8 cellular contexts compared by ENCODE assay signal in genomic region chr6:24909281-24910216, GRCh38. TPM values are rescaled to one million over a fixed set of nuclear protein-coding genes. Genes with fewer than 3 reads are reported as not detected.
DNase-seq lines count a peak whose midpoint lies in the region; ATAC-seq and TF ChIP-seq lines count a peak whose summit lies in the region.

No MANE protein-coding gene starts in this region.

- WGBS in tibial nerve, 2 donors, result 32 to 38% methylated on average over 20 of the region's 20 CpGs

- H3K4me3 ChIP-seq in ascending aorta (peak overlapping the region; percentile 48 to 73), mononuclear cell (ENCODE audit: low read length) (peak overlapping the region; percentile 47), tibial nerve (peak overlapping the region; percentile 41 to 64 (median 54))

- TF ChIP-seq CTCF in ascending aorta (IDR thresholded peaks at IDR 0.05), result no peak
- TF ChIP-seq CTCF in tibial nerve (IDR thresholded peaks at IDR 0.05), result no peak

- H3K4me1 Mint-ChIP-seq in activated naive CD4-positive, alpha-beta T cell treated with anti-CD3 and anti-CD28 coated beads, Interleukin-2, amount 50 U/mL, for 24 hours, result peaks cover 96% of the 10 kb centered on the region

- H3K4me1 ChIP-seq in ascending aorta (peaks cover 0 to 5% of the 10 kb centered on the region in 2 donors), mononuclear cell (ENCODE audit: insufficient read depth, low read length) (peaks cover 98% of the 10 kb centered on the region), tibial nerve (peaks cover 0 to 40% (median 14%) of the 10 kb centered on the region in 4 donors)

- no peak for ATAC-seq in GM21717 (IDR thresholded peaks at IDR 0.05; ENCODE audit: unreplicated experiment)

- no peak for TF ChIP-seq EP300 in tibial nerve (IDR thresholded peaks at IDR 0.05)

- peaks cover 12% of the 10 kb centered on the region for H3K36me3 Mint-ChIP-seq in activated naive CD4-positive, alpha-beta T cell treated with anti-CD3 and anti-CD28 coated beads, Interleukin-2, amount 50 U/mL, for 24 hours

- TF ChIP-seq POLR2A in tibial nerve (IDR thresholded peaks at IDR 0.05), result no peak

- no peak for DNase-seq in activated naive CD4-positive, alpha-beta T cell treated with anti-CD3 and anti-CD28 coated beads, Interleukin-2, amount 50 U/mL, for 16 hours
- no peak for DNase-seq in ascending aorta (ENCODE audit: low spot score in 2 of 2)
- no peak for DNase-seq in tibial nerve (ENCODE audit: low spot score in 2 of 2)
- DNase-seq in SKM-1 (lab: John Stamatoyannopoulos, UW; ENCODE audit: unreplicated experiment), result no peak
- DNase-seq in activated gamma-delta T cell (lab: John Stamatoyannopoulos, UW), result no peak

- H3K27me3 ChIP-seq in ascending aorta (no peaks in the 10 kb centered on the region), mononuclear cell (ENCODE audit: insufficient read depth, low read length) (no peaks in the 10 kb centered on the region), tibial nerve (peaks cover 0 to 11% of the 10 kb centered on the region in 2 donors)

- peak overlapping the region; percentile 17 to 53 for H3K27ac ChIP-seq in ascending aorta
- peak overlapping the region; percentile 11 to 81 (median 75) for H3K27ac ChIP-seq in tibial nerve

- H3K36me3 ChIP-seq in ascending aorta, result no peaks in the 10 kb centered on the region
- no peaks in the 10 kb centered on the region for H3K36me3 ChIP-seq in tibial nerve

- intact Hi-C loops in ascending aorta (cut with DNase I), result no loop called here

- H3K4me3 Mint-ChIP-seq in activated naive CD4-positive, alpha-beta T cell treated with anti-CD3 and anti-CD28 coated beads, Interleukin-2, amount 50 U/mL, for 24 hours, result peak overlapping the region; percentile 93

- peak overlapping the region; percentile 99 for H3K27ac Mint-ChIP-seq in activated naive CD4-positive, alpha-beta T cell treated with anti-CD3 and anti-CD28 coated beads, Interleukin-2, amount 50 U/mL, for 24 hours

- H3K9me3 Mint-ChIP-seq in activated naive CD4-positive, alpha-beta T cell treated with anti-CD3 and anti-CD28 coated beads, Interleukin-2, amount 50 U/mL, for 24 hours, result no peaks in the 10 kb centered on the region

- no peaks in the 10 kb centered on the region for H3K9me3 ChIP-seq in ascending aorta
- H3K9me3 ChIP-seq in mononuclear cell (ENCODE audit: low read depth, low read length), result no peaks in the 10 kb centered on the region
- H3K9me3 ChIP-seq in tibial nerve, result no peaks in the 10 kb centered on the region

- H3K27me3 Mint-ChIP-seq in activated naive CD4-positive, alpha-beta T cell treated with anti-CD3 and anti-CD28 coated beads, Interleukin-2, amount 50 U/mL, for 24 hours, result no peaks in the 10 kb centered on the region

RNA-seq across cellular contexts. Expression of gene RIPOR2, which starts 26.2 kb away (rescaled TPM):
- total RNA-seq in ascending aorta (49.0 TPM), mononuclear cell (128 TPM), tibial nerve (10 to 100 TPM in 3 of 4 donors, 1 to 10 TPM in 1; 8.8 to 27.0 (median 19.0) TPM)
